1 cellular context compared by ENCODE assay signal in genomic region chr17:69326302-69327059, GRCh38.
TF ChIP-seq lines count a peak whose summit lies in the region.

No MANE protein-coding gene starts in this region.

TF ChIP-seq in GM12878, 131 proteins besides CTCF, POLR2A, EP300 and RAD21 (continued from another document):
- TF ChIP-seq NKRF (conservative IDR thresholded peaks at IDR 0.05) (peak; percentile 68), MTA2 (IDR thresholded peaks at IDR 0.05; ENCODE audit: low read depth) (0 out of 2 replicates have a peak, but pooled peaks have one; percentile 50), GATAD2B (conservative IDR thresholded peaks at IDR 0.05; ENCODE audit: low read depth) (peak; percentile 21; the same call in 1 of the 2 replicates), ZBTB4 (CRISPR knock-in tag; IDR thresholded peaks at IDR 0.05) (no peak), RUNX3 (IDR thresholded peaks at IDR 0.05; ENCODE audit: low read length) (0 out of 2 replicates have a peak, but pooled peaks have one; percentile 0), ZNF217 (IDR thresholded peaks at IDR 0.05) (no peak), ATF2 (IDR thresholded peaks at IDR 0.05; ENCODE audit: low read length) (no peak), EED (IDR thresholded peaks at IDR 0.05; ENCODE audit: low read depth) (peak; percentile 28; the same call in 1 of the 2 replicates), IKZF1 (conservative IDR thresholded peaks at IDR 0.05) (peak; percentile 74; the same call in 1 of the 2 replicates), ATF3 (IDR thresholded peaks at IDR 0.05; ENCODE audit: borderline replicate concordance, extremely low read depth, low read depth, low read length) (no peak), NFIC (IDR thresholded peaks at IDR 0.05; ENCODE audit: low read depth, low read length) (peak; percentile 51; the same call in 1 of the 2 replicates), FOXM1 (IDR thresholded peaks at IDR 0.05; ENCODE audit: low read depth, low read length) (no peak), CHD2 (IDR thresholded peaks at IDR 0.05; ENCODE audit: borderline replicate concordance, low read depth, low read length) (0 out of 2 replicates have a peak, but pooled peaks have one; percentile 34), CHD1 (IDR thresholded peaks at IDR 0.05; ENCODE audit: low read depth, low read length) (no peak), MEF2B (IDR thresholded peaks at IDR 0.05; ENCODE audit: partially characterized antibody, poor library complexity, severe bottlenecking) (peak; percentile 79), HDGF (IDR thresholded peaks at IDR 0.05) (peak; percentile 68), GABPA (IDR thresholded peaks at IDR 0.05; ENCODE audit: low read depth) (no peak), EGR1 (IDR thresholded peaks at IDR 0.05; ENCODE audit: borderline replicate concordance in 1 of 2, low read depth in 2 of 2, low read length in 2 of 2) (no peak), CREB1 (IDR thresholded peaks at IDR 0.05; ENCODE audit: low read depth) (0 out of 2 replicates have a peak, but pooled peaks have one; percentile 12), TCF12 (IDR thresholded peaks at IDR 0.05; ENCODE audit: low read depth, low read length) (0 out of 2 replicates have a peak, but pooled peaks have one; percentile 30), ASH2L (IDR thresholded peaks at IDR 0.05; ENCODE audit: borderline replicate concordance, low read depth) (no peak), IKZF2 (IDR thresholded peaks at IDR 0.05) (peak; percentile 46 to 64; a peak in 3 of 4 replicates), RCOR1 (conservative IDR thresholded peaks at IDR 0.05; ENCODE audit: low read depth, low read length) (no peak), EZH2 (IDR thresholded peaks at IDR 0.05; ENCODE audit: borderline replicate concordance, control insufficient read depth, low read depth, low read length) (no peak), MLLT1 (IDR thresholded peaks at IDR 0.05) (0 out of 2 replicates have a peak, but pooled peaks have one; percentile 21), CREM (IDR thresholded peaks at IDR 0.05; ENCODE audit: low read depth) (0 out of 2 replicates have a peak, but pooled peaks have one; percentile 26), NBN (IDR thresholded peaks at IDR 0.05) (peak; percentile 15; the same call in 1 of the 2 replicates)
- TF ChIP-seq, protein P1, sequence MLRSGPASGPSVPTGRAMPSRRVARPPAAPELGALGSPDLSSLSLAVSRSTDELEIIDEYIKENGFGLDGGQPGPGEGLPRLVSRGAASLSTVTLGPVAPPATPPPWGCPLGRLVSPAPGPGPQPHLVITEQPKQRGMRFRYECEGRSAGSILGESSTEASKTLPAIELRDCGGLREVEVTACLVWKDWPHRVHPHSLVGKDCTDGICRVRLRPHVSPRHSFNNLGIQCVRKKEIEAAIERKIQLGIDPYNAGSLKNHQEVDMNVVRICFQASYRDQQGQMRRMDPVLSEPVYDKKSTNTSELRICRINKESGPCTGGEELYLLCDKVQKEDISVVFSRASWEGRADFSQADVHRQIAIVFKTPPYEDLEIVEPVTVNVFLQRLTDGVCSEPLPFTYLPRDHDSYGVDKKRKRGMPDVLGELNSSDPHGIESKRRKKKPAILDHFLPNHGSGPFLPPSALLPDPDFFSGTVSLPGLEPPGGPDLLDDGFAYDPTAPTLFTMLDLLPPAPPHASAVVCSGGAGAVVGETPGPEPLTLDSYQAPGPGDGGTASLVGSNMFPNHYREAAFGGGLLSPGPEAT (IDR thresholded peaks at IDR 0.05; ENCODE audit: low read depth), result 0 out of 2 replicates have a peak, but pooled peaks have one; percentile 64
- TF ChIP-seq, protein P2, sequence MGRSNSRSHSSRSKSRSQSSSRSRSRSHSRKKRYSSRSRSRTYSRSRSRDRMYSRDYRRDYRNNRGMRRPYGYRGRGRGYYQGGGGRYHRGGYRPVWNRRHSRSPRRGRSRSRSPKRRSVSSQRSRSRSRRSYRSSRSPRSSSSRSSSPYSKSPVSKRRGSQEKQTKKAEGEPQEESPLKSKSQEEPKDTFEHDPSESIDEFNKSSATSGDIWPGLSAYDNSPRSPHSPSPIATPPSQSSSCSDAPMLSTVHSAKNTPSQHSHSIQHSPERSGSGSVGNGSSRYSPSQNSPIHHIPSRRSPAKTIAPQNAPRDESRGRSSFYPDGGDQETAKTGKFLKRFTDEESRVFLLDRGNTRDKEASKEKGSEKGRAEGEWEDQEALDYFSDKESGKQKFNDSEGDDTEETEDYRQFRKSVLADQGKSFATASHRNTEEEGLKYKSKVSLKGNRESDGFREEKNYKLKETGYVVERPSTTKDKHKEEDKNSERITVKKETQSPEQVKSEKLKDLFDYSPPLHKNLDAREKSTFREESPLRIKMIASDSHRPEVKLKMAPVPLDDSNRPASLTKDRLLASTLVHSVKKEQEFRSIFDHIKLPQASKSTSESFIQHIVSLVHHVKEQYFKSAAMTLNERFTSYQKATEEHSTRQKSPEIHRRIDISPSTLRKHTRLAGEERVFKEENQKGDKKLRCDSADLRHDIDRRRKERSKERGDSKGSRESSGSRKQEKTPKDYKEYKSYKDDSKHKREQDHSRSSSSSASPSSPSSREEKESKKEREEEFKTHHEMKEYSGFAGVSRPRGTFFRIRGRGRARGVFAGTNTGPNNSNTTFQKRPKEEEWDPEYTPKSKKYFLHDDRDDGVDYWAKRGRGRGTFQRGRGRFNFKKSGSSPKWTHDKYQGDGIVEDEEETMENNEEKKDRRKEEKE (IDR thresholded peaks at IDR 0.05), result no peak
TF ChIP-seq in GM12878: peak in this region for 17.
